Comparison of ENCODE assay signal across 8 cellular contexts in the genomic region with DNA sequence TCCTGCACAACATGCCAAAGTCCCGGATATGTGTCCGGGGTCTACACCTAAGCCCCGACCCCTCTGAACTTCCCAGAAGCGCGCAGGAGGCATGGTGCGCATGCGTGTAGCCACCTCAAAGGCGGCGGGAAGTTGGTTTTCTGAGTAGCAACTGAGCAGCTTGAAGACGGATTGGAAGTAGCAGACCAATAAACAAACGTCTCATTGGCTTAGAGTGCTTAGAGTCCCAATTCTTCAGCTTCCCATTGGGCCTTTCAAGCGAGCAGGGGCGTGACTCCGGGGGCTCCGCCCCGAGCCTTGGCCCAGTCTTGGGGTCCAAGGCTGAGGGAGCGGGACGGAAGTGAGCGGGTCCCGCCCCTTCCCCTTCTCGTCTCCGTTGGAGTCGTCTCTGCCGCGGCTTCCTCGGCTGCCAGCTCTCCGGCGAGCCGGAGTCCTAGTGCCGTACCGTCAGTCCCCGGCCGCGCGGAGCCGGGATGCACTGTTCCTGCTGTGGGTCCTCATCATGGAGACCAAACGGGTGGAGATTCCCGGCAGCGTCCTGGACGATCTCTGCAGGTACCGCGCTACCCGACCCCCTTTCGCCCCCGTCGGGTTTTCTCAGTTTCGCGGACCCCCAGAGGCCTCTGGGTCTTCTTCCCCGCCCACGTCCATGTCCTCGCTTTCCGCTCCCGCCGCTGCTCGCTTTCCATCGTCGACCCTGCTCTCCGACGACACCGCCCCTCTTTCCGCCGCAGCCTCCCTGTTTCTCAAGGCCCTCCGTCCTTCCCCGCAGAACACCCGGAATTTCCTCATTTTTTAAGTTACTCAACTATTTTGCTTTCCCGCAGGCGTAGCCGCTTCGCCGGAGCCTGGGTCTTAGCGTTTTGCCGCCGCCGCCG.
DNase-seq lines count a peak whose midpoint lies in the region; ATAC-seq lines count a peak whose summit lies in the region.

A gene (plus strand): TSS at position 367 of the 878 bp plus-strand sequence. CDS start 136 bp downstream, at position 503.

- DNase-seq in C1 segment of cervical spinal cord (lab: John Stamatoyannopoulos, UW): peak; percentile 52 to 97 (median 90)
- DNase-seq in NCI-H748 treated with DMSO at 0.1 percent for 48 hours (lab: John Stamatoyannopoulos, UW): peak; percentile 96
- peak; percentile 77 to 91 for DNase-seq in activated CD4-positive, alpha-beta T cell treated with anti-CD3 and anti-CD28 coated beads, Interleukin-2, amount 50 U/mL, for 24 hours (ENCODE audit: low read depth in 1 of 2, low spot score in 1 of 2)
- DNase-seq in dedifferentiated amniotic fluid mesenchymal stem cell (ENCODE audit: extremely low spot score): peak; percentile 99
- peak; percentile 99 for DNase-seq in left kidney (ENCODE audit: low read depth, low spot score)
- DNase-seq in stimulated activated CD4-positive, alpha-beta T cell treated with anti-CD3 and anti-CD28 coated beads, Interleukin-2, amount 100 ng/mL, for 24 hours: peak; percentile 94

- ATAC-seq in GM19372 (IDR thresholded peaks at IDR 0.05; ENCODE audit: low read depth, unreplicated experiment) (peak; percentile 98), HG03558 (IDR thresholded peaks at IDR 0.05; ENCODE audit: extremely low read depth, unreplicated experiment) (peak; percentile 97)

Comparison
In these comparisons a context has a peak if more than half of its experiments do, and no peak if none do; other contexts are left out.
1. Peak in every context shown above with its lines: DNase-seq and ATAC-seq.